16 cellular contexts compared by ENCODE assay signal in the genomic region with DNA sequence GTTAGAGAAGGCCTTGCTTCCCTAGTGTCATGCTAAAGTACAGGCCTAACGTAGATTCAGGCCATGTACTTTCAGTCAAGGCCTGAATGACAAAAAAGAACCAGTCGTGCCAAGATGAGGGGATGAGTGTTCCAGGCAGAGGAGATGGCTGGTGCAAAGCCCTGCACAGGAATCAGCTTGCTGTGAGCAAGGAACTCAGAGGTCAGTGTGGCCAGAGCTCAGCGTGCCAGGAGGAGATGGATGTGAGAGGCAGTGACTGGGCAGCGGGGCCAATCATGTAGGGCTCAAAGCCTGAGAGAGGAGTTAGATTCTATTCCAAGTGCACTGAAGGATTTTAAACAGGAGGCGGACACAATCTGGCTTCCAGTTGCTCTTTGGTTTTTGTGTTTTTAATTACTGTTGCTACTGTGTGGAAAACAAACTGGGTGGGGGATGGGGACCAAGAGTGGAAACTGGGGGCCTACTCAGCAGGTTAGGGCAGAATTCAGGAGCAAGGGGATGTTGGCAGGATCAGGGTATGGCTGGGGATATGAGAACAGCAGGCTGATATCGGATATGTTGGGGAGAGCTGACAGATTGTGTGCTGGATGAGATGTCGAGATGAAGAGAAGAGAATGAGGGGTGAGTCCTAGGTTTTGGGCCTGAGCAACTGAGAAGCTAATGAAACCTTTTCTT.
A peak's percentile ranks its signal among the peaks of the same experiment; 100 is the strongest.
DNase-seq lines count a peak whose midpoint lies in the region; TF ChIP-seq lines count a peak whose summit lies in the region.
"Had no signal": no experiment of that assay in that cellular context is flagged by ENCODE, and none has a peak within 500 bp of the region (broad histone marks: within the 10 kb centered on the region; RNA-seq: fewer than 3 reads in every experiment).

No MANE protein-coding gene starts in this region.

- peak overlapping the region in 3 of 4 donors; percentile 18 to 62 (median 27) for H3K27ac ChIP-seq in esophagus squamous epithelium
- H3K27ac ChIP-seq in substantia nigra (ENCODE audit: low read depth, low read length, poor library complexity, severe bottlenecking) = peak overlapping the region; percentile 92
- no peak overlapping the region for H3K27ac ChIP-seq in tibial artery
- H3K27ac ChIP-seq: 22Rv1, right lobe of liver had no signal

- intact Hi-C loops in esophagus squamous epithelium (cut with DNase I) (no loop called here), tibial artery (cut with DNase I; ENCODE audit: low total_unique reads) (no loop called here)

- H3K36me3 ChIP-seq in esophagus squamous epithelium (no peaks in the 10 kb centered on the region), tibial artery (no peaks in the 10 kb centered on the region)
- H3K36me3 ChIP-seq: right lobe of liver had no signal

- no peak for TF ChIP-seq POLR2A in esophagus squamous epithelium (IDR thresholded peaks at IDR 0.05)

- peaks cover 0 to 65% (median 30%) of the 10 kb centered on the region in 3 donors for H3K4me1 ChIP-seq in esophagus squamous epithelium
- H3K4me1 ChIP-seq in tibial artery = peaks cover 0 to 37% (median 10%) of the 10 kb centered on the region in 4 donors
- H3K4me1 ChIP-seq: right lobe of liver had no signal

- DNase-seq in DMS 273 (lab: John Stamatoyannopoulos, UW; ENCODE audit: unreplicated experiment) (peak; percentile 50), DMS 273 treated with DMSO at 0.1 percent for 48 hours (lab: John Stamatoyannopoulos, UW) (no peak), esophagus squamous epithelium (lab: John Stamatoyannopoulos, UW) (no peak), medulla oblongata (ENCODE audit: extremely low spot score) (peak; percentile 85), substantia nigra (lab: John Stamatoyannopoulos, UW) (peak in 42 of 49 donors; percentile 22 to 84 (median 62)), DMS114 treated with DMSO at 0.1 percent for 48 hours (lab: John Stamatoyannopoulos, UW; ENCODE audit: unreplicated experiment) (no peak), DMS53 treated with DMSO at 0.1 percent for 48 hours (lab: John Stamatoyannopoulos, UW; ENCODE audit: unreplicated experiment) (no peak), tibial artery (no peak)
- DNase-seq: KG1; Peyer's patch; right lobe of liver; stimulated activated CD4-positive, alpha-beta T cell treated with anti-CD3 and anti-CD28 coated beads, Interleukin-4, amount 100 ng/mL, for 4 hours; stimulated activated naive CD4-positive, alpha-beta T cell; T-helper 1 cell had no signal

- H3K4me3 ChIP-seq in esophagus squamous epithelium (no peak overlapping the region), tibial artery (no peak overlapping the region)
- H3K4me3 ChIP-seq: coronary artery, Peyer's patch, right lobe of liver had no signal

- TF ChIP-seq CTCF in esophagus squamous epithelium (IDR thresholded peaks at IDR 0.05) (no peak), tibial artery (IDR thresholded peaks at IDR 0.05) (no peak)

- H3K27me3 ChIP-seq in esophagus squamous epithelium (no peaks in the 10 kb centered on the region), tibial artery (no peaks in the 10 kb centered on the region)
- H3K27me3 ChIP-seq: Peyer's patch, right lobe of liver had no signal

- 72 to 73% methylated on average over 7 of the region's 7 CpGs for WGBS in esophagus squamous epithelium, 2 donors

- H3K9me3 ChIP-seq in esophagus squamous epithelium (no peaks in the 10 kb centered on the region), tibial artery (no peaks in the 10 kb centered on the region)
- H3K9me3 ChIP-seq: Peyer's patch, right lobe of liver had no signal

Comparison
In these comparisons a context has a peak if more than half of its experiments do, and no peak if none do; other contexts are left out.
1. DNase-seq: peak in DMS 273 (single experiment), medulla oblongata (single experiment) and substantia nigra (42 of 49); none in DMS 273 treated with DMSO at 0.1 percent for 48 hours (single experiment), esophagus squamous epithelium (single experiment), DMS114 treated with DMSO at 0.1 percent for 48 hours (single experiment), DMS53 treated with DMSO at 0.1 percent for 48 hours (single experiment) and tibial artery (0 of 2).
2. H3K27ac ChIP-seq: peak in esophagus squamous epithelium (3 of 4) and substantia nigra (single experiment); none in tibial artery (0 of 2).